In the genomic region with DNA sequence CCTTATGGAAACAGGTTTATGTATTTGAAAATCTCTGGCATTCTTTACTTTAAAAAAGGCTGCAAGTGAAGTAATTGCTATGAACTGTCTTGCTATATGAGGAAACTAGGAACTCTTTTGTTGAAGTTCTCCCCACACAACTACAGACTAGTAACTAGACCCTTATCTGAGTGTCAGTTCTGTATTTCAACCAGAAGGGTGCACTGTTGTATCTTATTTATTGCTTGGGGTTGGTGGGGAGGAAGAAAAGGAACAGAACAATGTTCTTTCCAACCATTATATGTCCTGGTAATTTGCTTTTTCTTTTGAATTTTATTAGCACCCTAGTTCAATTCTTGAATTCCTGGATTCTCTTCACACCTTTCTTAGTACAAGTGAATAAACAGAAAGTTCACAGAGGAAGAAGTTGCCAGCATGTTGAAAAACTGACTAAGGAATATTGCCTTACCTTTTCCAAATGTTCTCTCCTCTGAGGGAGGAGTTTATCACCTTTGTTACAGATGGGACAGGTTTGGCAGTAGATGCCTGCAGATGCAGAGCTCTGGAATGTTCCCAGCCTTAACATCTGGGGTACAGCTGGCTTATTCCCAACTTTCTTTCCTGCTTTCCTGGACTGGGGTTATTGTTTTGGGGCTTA, we compare ENCODE assay signal across 1 cellular context.
TF ChIP-seq lines count a peak whose summit lies in the region.

No MANE protein-coding gene starts in this region.

TF ChIP-seq in GM12878, 131 proteins besides CTCF, POLR2A, EP300 and RAD21 (continued from another document):
- TF ChIP-seq RELB (IDR thresholded peaks at IDR 0.05; ENCODE audit: low read depth) (peak; percentile 28; the same call in 1 of the 2 replicates), BCL11A (IDR thresholded peaks at IDR 0.05; ENCODE audit: low read depth, low read length) (no peak), SKIL (IDR thresholded peaks at IDR 0.05; ENCODE audit: low read depth, poor library complexity, severe bottlenecking) (peak; percentile 17), JUNB (IDR thresholded peaks at IDR 0.05) (no peak), IKZF1 (conservative IDR thresholded peaks at IDR 0.05) (0 out of 2 replicates have a peak, but pooled peaks have one; percentile 31), PAX5 (IDR thresholded peaks at IDR 0.05; ENCODE audit: borderline replicate concordance, low read depth, low read length) (no peak), ZNF207 (IDR thresholded peaks at IDR 0.05; ENCODE audit: borderline replicate concordance) (no peak), GATAD2B (conservative IDR thresholded peaks at IDR 0.05; ENCODE audit: low read depth) (no peak), MEF2A (IDR thresholded peaks at IDR 0.05; ENCODE audit: insufficient read depth, low read depth, low read length) (no peak), DPF2 (IDR thresholded peaks at IDR 0.05) (no peak), ZBTB11 (CRISPR knock-in tag; IDR thresholded peaks at IDR 0.05) (no peak), ZNF622 (IDR thresholded peaks at IDR 0.05) (no peak), SUZ12 (IDR thresholded peaks at IDR 0.05; ENCODE audit: unreplicated experiment) (no peak), PAX8 (IDR thresholded peaks at IDR 0.05) (no peak)
